In genomic region chr7:4239991-4240812, GRCh38 we compare ENCODE assay signal across 13 cellular contexts.
"Had no signal": no experiment of that assay in that cellular context is flagged by ENCODE, and none has a peak within 500 bp of the region (broad histone marks: within the 10 kb centered on the region; RNA-seq: fewer than 3 reads in every experiment).

No MANE protein-coding gene starts in this region.

- H3K27me3 Mint-ChIP-seq: activated T-cell treated with anti-CD3 and anti-CD28 coated beads, Interleukin-2, amount 50 U/mL, for 24 hours; natural killer cell treated with Interleukin-12 subunit alpha and Interleukin-12 subunit beta and Interleukin-15 and Interleukin-18, amount 100 ng/mL, for 72 hours had no signal

- H3K27me3 ChIP-seq: breast epithelium, esophagus squamous epithelium, stomach, uterus had no signal

- H3K27ac Mint-ChIP-seq: activated T-cell treated with anti-CD3 and anti-CD28 coated beads, Interleukin-2, amount 50 U/mL, for 24 hours; natural killer cell treated with Interleukin-12 subunit alpha and Interleukin-12 subunit beta and Interleukin-15 and Interleukin-18, amount 100 ng/mL, for 72 hours; T-helper 17 cell had no signal

- DNase-seq: activated CD4-positive, alpha-beta T cell treated with anti-CD3 and anti-CD28 coated beads, Interleukin-2, amount 50 U/mL, for 1 hour; activated gamma-delta T cell treated with Interleukin-2 at 50 U/mL for 16 hours; activated T-cell treated with anti-CD3 and anti-CD28 coated beads, Interleukin-2, amount 50 U/mL, for 24 hours; aorta; esophagus squamous epithelium; foreskin fibroblast; stomach; T-helper 17 cell; uterus had no signal

- H3K36me3 ChIP-seq: breast epithelium, thoracic aorta, uterus had no signal

- H3K4me3 Mint-ChIP-seq: activated T-cell treated with anti-CD3 and anti-CD28 coated beads, Interleukin-2, amount 50 U/mL, for 24 hours; natural killer cell treated with Interleukin-12 subunit alpha and Interleukin-12 subunit beta and Interleukin-15 and Interleukin-18, amount 100 ng/mL, for 72 hours; T-helper 17 cell had no signal

- H3K9me3 Mint-ChIP-seq: natural killer cell treated with Interleukin-12 subunit alpha and Interleukin-12 subunit beta and Interleukin-15 and Interleukin-18, amount 100 ng/mL, for 72 hours had no signal

- H3K4me1 ChIP-seq: breast epithelium, esophagus squamous epithelium, stomach, uterus had no signal

- H3K36me3 Mint-ChIP-seq: natural killer cell treated with Interleukin-12 subunit alpha and Interleukin-12 subunit beta and Interleukin-15 and Interleukin-18, amount 100 ng/mL, for 72 hours had no signal

- H3K27ac ChIP-seq: breast epithelium, esophagus squamous epithelium, skin epidermis, stomach, thoracic aorta, uterus had no signal

- H3K9me3 ChIP-seq: thoracic aorta, uterus had no signal

- H3K4me3 ChIP-seq: breast epithelium, esophagus squamous epithelium, skin epidermis, stomach, thoracic aorta, uterus had no signal
